In genomic region chr11:35135222-35135621, GRCh38 we compare ENCODE assay signal across 2 cellular contexts.
TF ChIP-seq lines count a peak whose summit lies in the region.

No MANE protein-coding gene starts in this region.

TF ChIP-seq in IMR-90, 13 proteins besides CTCF, POLR2A, EP300 and RAD21:
- TF ChIP-seq FOS (IDR thresholded peaks at IDR 0.05; ENCODE audit: low read depth, low read length) (no peak), NFE2L2 (IDR thresholded peaks at IDR 0.05; ENCODE audit: low read depth, low read length) (no peak), BHLHE40 (IDR thresholded peaks at IDR 0.05; ENCODE audit: low read depth, low read length) (no peak), CEBPB (IDR thresholded peaks at IDR 0.05; ENCODE audit: low read depth, low read length) (no peak), SMC3 (IDR thresholded peaks at IDR 0.05; ENCODE audit: low read depth, low read length) (no peak), MAZ (IDR thresholded peaks at IDR 0.05; ENCODE audit: borderline replicate concordance, low read depth, low read length) (no peak), MXI1 (IDR thresholded peaks at IDR 0.05; ENCODE audit: borderline replicate concordance, low read depth, low read length) (no peak), RFX5 (IDR thresholded peaks at IDR 0.05; ENCODE audit: low read depth, low read length) (no peak), CHD1 (IDR thresholded peaks at IDR 0.05; ENCODE audit: low read depth, low read length) (no peak), MAFK (IDR thresholded peaks at IDR 0.05; ENCODE audit: low read depth, low read length) (no peak)
- TF ChIP-seq, protein P1, sequence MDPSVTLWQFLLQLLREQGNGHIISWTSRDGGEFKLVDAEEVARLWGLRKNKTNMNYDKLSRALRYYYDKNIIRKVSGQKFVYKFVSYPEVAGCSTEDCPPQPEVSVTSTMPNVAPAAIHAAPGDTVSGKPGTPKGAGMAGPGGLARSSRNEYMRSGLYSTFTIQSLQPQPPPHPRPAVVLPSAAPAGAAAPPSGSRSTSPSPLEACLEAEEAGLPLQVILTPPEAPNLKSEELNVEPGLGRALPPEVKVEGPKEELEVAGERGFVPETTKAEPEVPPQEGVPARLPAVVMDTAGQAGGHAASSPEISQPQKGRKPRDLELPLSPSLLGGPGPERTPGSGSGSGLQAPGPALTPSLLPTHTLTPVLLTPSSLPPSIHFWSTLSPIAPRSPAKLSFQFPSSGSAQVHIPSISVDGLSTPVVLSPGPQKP (IDR thresholded peaks at IDR 0.05; ENCODE audit: borderline replicate concordance, low read depth, low read length): no peak

TF ChIP-seq in GM12878, 131 proteins besides CTCF, POLR2A, EP300 and RAD21:
- TF ChIP-seq RUNX3 (IDR thresholded peaks at IDR 0.05; ENCODE audit: low read length) (peak; percentile 63), NFIC (IDR thresholded peaks at IDR 0.05; ENCODE audit: low read depth, low read length) (peak; percentile 53; the same call in 1 of the 2 replicates), SMARCA5 (IDR thresholded peaks at IDR 0.05) (no peak), TBL1XR1 (IDR thresholded peaks at IDR 0.05; ENCODE audit: low read depth, low read length) (no peak), KDM1A (IDR thresholded peaks at IDR 0.05; ENCODE audit: borderline replicate concordance) (no peak), ETV6 (conservative IDR thresholded peaks at IDR 0.05 in 1 of 2, IDR thresholded peaks at IDR 0.05 in 1 of 2; ENCODE audit: borderline replicate concordance in 1 of 2, low read depth in 1 of 2) (0 out of 4 replicates have a peak, but pooled peaks of 1 of the 2 experiments have one; percentile 11), HDAC6 (IDR thresholded peaks at IDR 0.05; ENCODE audit: unreplicated experiment) (no peak), YBX1 (IDR thresholded peaks at IDR 0.05) (no peak), EED (IDR thresholded peaks at IDR 0.05; ENCODE audit: low read depth) (peak; percentile 25; the same call in 1 of the 2 replicates), IKZF1 (conservative IDR thresholded peaks at IDR 0.05) (0 out of 2 replicates have a peak, but pooled peaks have one; percentile 25), IKZF2 (IDR thresholded peaks at IDR 0.05) (0 out of 4 replicates have a peak, but pooled peaks of 1 of the 2 experiments have one; percentile 11), JUNB (IDR thresholded peaks at IDR 0.05) (0 out of 2 replicates have a peak, but pooled peaks have one; percentile 8), TARDBP (IDR thresholded peaks at IDR 0.05; ENCODE audit: borderline replicate concordance) (no peak), MTA3 (IDR thresholded peaks at IDR 0.05; ENCODE audit: borderline replicate concordance, low read length) (0 out of 2 replicates have a peak, but pooled peaks have one; percentile 22)
